10 cellular contexts compared by ENCODE assay signal in genomic region chr2:37091873-37092272, GRCh38. TPM values are rescaled to one million over a fixed set of nuclear protein-coding genes. Genes with fewer than 3 reads are reported as not detected.
DNase-seq lines count a peak whose midpoint lies in the region; ATAC-seq and TF ChIP-seq lines count a peak whose summit lies in the region.
"Had no signal": no experiment of that assay in that cellular context is flagged by ENCODE, and none has a peak within 500 bp of the region (broad histone marks: within the 10 kb centered on the region; RNA-seq: fewer than 3 reads in every experiment).

No MANE protein-coding gene starts in this region.

- no peak for TF ChIP-seq CTCF in GM23338 (conservative IDR thresholded peaks at IDR 0.05; ENCODE audit: low read depth in 2 of 2)

- H3K36me3 Mint-ChIP-seq in activated naive CD8-positive, alpha-beta T cell treated with anti-CD3 and anti-CD28 coated beads for 36 hours, result peaks cover 6% of the 10 kb centered on the region
- H3K36me3 Mint-ChIP-seq in GM23338 (ENCODE audit: low read depth), result no peaks in the 10 kb centered on the region

- DNase-seq in activated naive CD8-positive, alpha-beta T cell treated with anti-CD3 and anti-CD28 coated beads for 36 hours, result no peak
- DNase-seq in GM23338 (ENCODE audit: low spot score), result no peak
- DNase-seq in NCI-H146 (lab: John Stamatoyannopoulos, UW), result no peak
- no peak for DNase-seq in NCI-H82 treated with DMSO at 0.1 percent for 48 hours (lab: John Stamatoyannopoulos, UW; ENCODE audit: unreplicated experiment)
- no peak for DNase-seq in epidermal melanocyte (ENCODE audit: insufficient read length, low spot score)
- DNase-seq: activated CD4-positive, alpha-beta T cell treated with anti-CD3 and anti-CD28 coated beads for 4 hours; Calu3 had no signal

- no peaks in the 10 kb centered on the region for H3F3A ChIP-seq in GM23338 (replicated peaks; ENCODE audit: low read depth)

- H3K27ac ChIP-seq in GM23338 (ENCODE audit: low read depth), result no peak overlapping the region

- H3K4me1 Mint-ChIP-seq in activated naive CD8-positive, alpha-beta T cell treated with anti-CD3 and anti-CD28 coated beads for 36 hours, result peaks cover 5% of the 10 kb centered on the region
- H3K4me1 Mint-ChIP-seq in GM23338, result no peaks in the 10 kb centered on the region

- ATAC-seq in GM18861 (IDR thresholded peaks at IDR 0.05; ENCODE audit: unreplicated experiment) (peak; percentile 38), GM21528 (IDR thresholded peaks at IDR 0.05; ENCODE audit: low FRiP score, unreplicated experiment) (peak; percentile 45), HG03342 (IDR thresholded peaks at IDR 0.05; ENCODE audit: unreplicated experiment) (peak; percentile 48), GM23338 (no peak)

- H4K20me1 ChIP-seq in GM23338 (replicated peaks; ENCODE audit: insufficient read depth), result no peaks in the 10 kb centered on the region

- no peaks in the 10 kb centered on the region for H3K27me3 ChIP-seq in GM23338 (ENCODE audit: insufficient read depth)

- no peak overlapping the region for H3K4me3 ChIP-seq in GM23338

- H3K9me2 ChIP-seq in GM23338 (ENCODE audit: insufficient read depth), result no peaks in the 10 kb centered on the region

- H3K9me3 Mint-ChIP-seq in activated naive CD8-positive, alpha-beta T cell treated with anti-CD3 and anti-CD28 coated beads for 36 hours, result no peaks in the 10 kb centered on the region
- no peaks in the 10 kb centered on the region for H3K9me3 Mint-ChIP-seq in GM23338

- no peak overlapping the region for H2AFZ ChIP-seq in GM23338

- no peaks in the 10 kb centered on the region for H3K36me3 ChIP-seq in GM23338 (ENCODE audit: insufficient read depth)

- no peaks in the 10 kb centered on the region for H3K79me2 ChIP-seq in GM23338 (replicated peaks; ENCODE audit: insufficient read depth)

- H3K4me3 Mint-ChIP-seq in activated naive CD8-positive, alpha-beta T cell treated with anti-CD3 and anti-CD28 coated beads for 36 hours, result no peak overlapping the region
- H3K4me3 Mint-ChIP-seq in GM23338, result no peak overlapping the region

- H3K4me1 ChIP-seq in GM23338 (ENCODE audit: insufficient read depth), result no peaks in the 10 kb centered on the region

- H3K4me2 ChIP-seq in GM23338, result no peak overlapping the region

- H3K27ac Mint-ChIP-seq in activated naive CD8-positive, alpha-beta T cell treated with anti-CD3 and anti-CD28 coated beads for 36 hours, result peak overlapping the region; percentile 1
- H3K27ac Mint-ChIP-seq in GM23338, result no peak overlapping the region

- no peaks in the 10 kb centered on the region for H3K27me3 Mint-ChIP-seq in activated naive CD8-positive, alpha-beta T cell treated with anti-CD3 and anti-CD28 coated beads for 36 hours
- peaks cover 2% of the 10 kb centered on the region for H3K27me3 Mint-ChIP-seq in GM23338 (ENCODE audit: insufficient read depth, low read depth, poor library complexity)

TF ChIP-seq in GM23338, 12 proteins besides CTCF, POLR2A, EP300 and RAD21 (continues in another document):
- TF ChIP-seq NANOG (IDR thresholded peaks at IDR 0.05; ENCODE audit: borderline replicate concordance), result no peak
- no peak for TF ChIP-seq ETS1 (IDR thresholded peaks at IDR 0.05)
- no peak for TF ChIP-seq ZNF114 (CRISPR knock-in tag; IDR thresholded peaks at IDR 0.05)
- TF ChIP-seq EZH2phosphoT487 (IDR thresholded peaks at IDR 0.05; ENCODE audit: unreplicated experiment), result no peak
- no peak for TF ChIP-seq CREB1 (CRISPR knock-in tag; IDR thresholded peaks at IDR 0.05; ENCODE audit: low read depth)
- TF ChIP-seq REST (IDR thresholded peaks at IDR 0.05; ENCODE audit: unreplicated experiment), result no peak
- no peak for TF ChIP-seq STAT1 (IDR thresholded peaks at IDR 0.05; ENCODE audit: unreplicated experiment)

RNA-seq across cellular contexts. Expression of gene GPATCH11, which starts 7.6 kb away (rescaled TPM):
- 10 to 100 TPM; 12.5 to 14.6 TPM for total RNA-seq in activated naive CD8-positive, alpha-beta T cell treated with anti-CD3 and anti-CD28 coated beads for 36 hours
- 2.8 and 3.5 TPM in 2 replicates for total RNA-seq in GM23338 (2014; rRNA removed; shearing (Covaris generic))
- 4.3 and 8.0 TPM in 2 replicates for polyA plus RNA-seq in GM23338 (2016; fragmentation: Nextera tagmentation; extraction: Ambion mirVana)

RNA-seq across cellular contexts. Expression of gene HEATR5B, which starts 7.7 kb away (rescaled TPM):
- 10 to 100 TPM; 14.5 to 14.6 TPM for total RNA-seq in activated naive CD8-positive, alpha-beta T cell treated with anti-CD3 and anti-CD28 coated beads for 36 hours
- 13.7 and 18.8 TPM in 2 replicates for total RNA-seq in GM23338 (2014; rRNA removed; shearing (Covaris generic))
- polyA plus RNA-seq in GM23338 (2016; fragmentation: Nextera tagmentation; extraction: Ambion mirVana), result 2.7 and 4.0 TPM in 2 replicates
